In the genomic region with DNA sequence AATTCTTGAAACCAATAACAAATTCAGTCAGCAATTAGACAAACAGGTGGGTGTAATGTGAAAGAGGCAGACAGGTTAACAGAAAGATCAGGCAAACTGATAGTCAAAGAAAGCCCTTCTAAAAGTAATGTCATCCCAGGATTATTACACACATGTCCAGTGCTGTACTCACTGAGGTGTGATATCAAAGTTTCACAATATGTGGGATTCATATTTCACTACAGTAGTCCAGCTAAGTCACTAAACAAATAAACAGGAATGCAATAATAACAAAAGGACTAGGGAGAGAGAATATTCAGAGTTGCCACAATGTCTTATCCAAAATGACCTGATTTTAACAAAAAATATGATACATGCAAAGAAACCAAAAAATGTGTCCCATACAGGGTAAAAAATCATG, we compare ENCODE assay signal across 33 cellular contexts.
"Had no signal": no experiment of that assay in that cellular context is flagged by ENCODE, and none has a peak within 500 bp of the region (broad histone marks: within the 10 kb centered on the region; RNA-seq: fewer than 3 reads in every experiment).

No MANE protein-coding gene starts in this region.

- ATAC-seq: activated naive CD8-positive, alpha-beta T cell treated with anti-CD3 and anti-CD28 coated beads, Interleukin-2, amount 50 U/mL, for 24 hours; activated T-cell treated with anti-CD3 and anti-CD28 coated beads, Interleukin-2, amount 50 U/mL, for 4 hours; gastroesophageal sphincter; left colon; naive thymus-derived CD4-positive, alpha-beta T cell; pancreas; stimulated activated naive B cell treated with anti-CD40 and anti-IgM and Interleukin-4, amounts not matched to agents 10 μg/mL and 1 μg/mL and 100 μg/mL, for 72 hours; upper lobe of right lung; WTC11 had no signal

- H3K9me3 ChIP-seq: gastroesophageal sphincter, pancreas, prostate gland, thyroid gland, upper lobe of right lung had no signal

- H3K4me2 ChIP-seq: hepatocyte had no signal

- FAIRE-seq: colon, endometrium, kidney, pancreas had no signal

- H3K4me3 ChIP-seq: gastroesophageal sphincter, hepatocyte, pancreas, prostate gland, stomach, thyroid gland, upper lobe of right lung had no signal

- H3K36me3 ChIP-seq: gastroesophageal sphincter, pancreas, prostate gland, stomach, thyroid gland, upper lobe of right lung had no signal

- H3K36me3 Mint-ChIP-seq: activated naive CD4-positive, alpha-beta T cell treated with anti-CD3 and anti-CD28 coated beads, Interleukin-2, amount 50 U/mL, for 24 hours; brain; mesothelial cell of epicardium; naive thymus-derived CD4-positive, alpha-beta T cell; stimulated activated naive B cell treated with anti-CD40 and anti-IgM and Interleukin-4, amounts not matched to agents 10 μg/mL and 1 μg/mL and 100 μg/mL, for 72 hours had no signal

- DNase-seq: activated CD4-positive, alpha-beta memory T cell treated with anti-CD3 and anti-CD28 coated beads, Interleukin-2, amount 10 ng/mL, durations not matched to agents 7 days and 5 days; activated CD4-positive, alpha-beta T cell treated with anti-CD3 and anti-CD28 coated beads for 1 hour; activated CD4-positive, alpha-beta T cell treated with anti-CD3 and anti-CD28 coated beads, Interleukin-2, amount 10 ng/mL, durations not matched to agents 7 days and 5 days; activated naive CD8-positive, alpha-beta T cell treated with anti-CD3 and anti-CD28 coated beads, Interleukin-2, amount 50 U/mL, for 24 hours; activated T-cell treated with anti-CD3 and anti-CD28 coated beads, Interleukin-2, amount 50 U/mL, for 4 hours; anterior cingulate cortex; dermis blood vessel endothelial cell; effector CD4-positive, alpha-beta T cell; kidney; left colon; mammary epithelial cell; naive thymus-derived CD4-positive, alpha-beta T cell; nucleus accumbens; pancreas; retina; stimulated activated CD4-positive, alpha-beta T cell treated with anti-CD3 and anti-CD28 coated beads, Interleukin-15, amount 100 ng/mL, for 24 hours; stimulated activated CD4-positive, alpha-beta T cell treated with anti-CD3 and anti-CD28 coated beads, Interleukin-2, amount 100 ng/mL, for 24 hours; stimulated activated naive B cell treated with anti-CD40 and anti-IgM and Interleukin-4, amounts not matched to agents 10 μg/mL and 1 μg/mL and 100 μg/mL, for 72 hours; stomach; T-helper 2 cell; thyroid gland; upper lobe of right lung had no signal

- H2AFZ ChIP-seq: hepatocyte had no signal

- H3K27ac Mint-ChIP-seq: activated CD4-positive, alpha-beta memory T cell treated with anti-CD3 and anti-CD28 coated beads, Interleukin-2, amount 10 ng/mL, durations not matched to agents 7 days and 5 days; activated CD4-positive, alpha-beta T cell treated with anti-CD3 and anti-CD28 coated beads, Interleukin-2, amount 10 ng/mL, durations not matched to agents 7 days and 5 days; activated naive CD4-positive, alpha-beta T cell treated with anti-CD3 and anti-CD28 coated beads, Interleukin-2, amount 50 U/mL, for 24 hours; activated naive CD8-positive, alpha-beta T cell treated with anti-CD3 and anti-CD28 coated beads, Interleukin-2, amount 50 U/mL, for 24 hours; activated T-helper 2 cell treated with anti-CD3 and anti-CD28 coated beads, Interferon-gamma antibody, Interleukin-2, Interleukin-4, amounts not matched to agents 10 μg/mL and 5 μg/mL and 100 μg/mL, durations not matched to agents 14 hours and 24 hours and 36 hours; brain; mesothelial cell of epicardium; naive thymus-derived CD4-positive, alpha-beta T cell; stimulated activated naive B cell treated with anti-CD40 and anti-IgM and Interleukin-4, amounts not matched to agents 10 μg/mL and 1 μg/mL and 100 μg/mL, for 72 hours; WTC11 had no signal

- H3K4me1 Mint-ChIP-seq: activated CD4-positive, alpha-beta memory T cell treated with anti-CD3 and anti-CD28 coated beads, Interleukin-2, amount 10 ng/mL, durations not matched to agents 7 days and 5 days; activated CD4-positive, alpha-beta T cell treated with anti-CD3 and anti-CD28 coated beads, Interleukin-2, amount 10 ng/mL, durations not matched to agents 7 days and 5 days; activated naive CD4-positive, alpha-beta T cell treated with anti-CD3 and anti-CD28 coated beads, Interleukin-2, amount 50 U/mL, for 24 hours; activated naive CD8-positive, alpha-beta T cell treated with anti-CD3 and anti-CD28 coated beads, Interleukin-2, amount 50 U/mL, for 24 hours; brain; central memory CD8-positive, alpha-beta T cell; naive thymus-derived CD4-positive, alpha-beta T cell; stimulated activated naive B cell treated with anti-CD40 and anti-IgM and Interleukin-4, amounts not matched to agents 10 μg/mL and 1 μg/mL and 100 μg/mL, for 72 hours; WTC11 had no signal

- H3K27me3 ChIP-seq: gastroesophageal sphincter, hepatocyte, pancreas, stomach, thyroid gland, upper lobe of right lung had no signal

- H3K4me3 Mint-ChIP-seq: activated CD4-positive, alpha-beta memory T cell treated with anti-CD3 and anti-CD28 coated beads, Interleukin-2, amount 10 ng/mL, durations not matched to agents 7 days and 5 days; activated CD4-positive, alpha-beta T cell treated with anti-CD3 and anti-CD28 coated beads, Interleukin-2, amount 10 ng/mL, durations not matched to agents 7 days and 5 days; activated naive CD4-positive, alpha-beta T cell treated with anti-CD3 and anti-CD28 coated beads, Interleukin-2, amount 50 U/mL, for 24 hours; activated naive CD8-positive, alpha-beta T cell treated with anti-CD3 and anti-CD28 coated beads, Interleukin-2, amount 50 U/mL, for 24 hours; activated T-cell treated with anti-CD3 and anti-CD28 coated beads, Interleukin-2, amount 50 U/mL, for 4 hours; brain; central memory CD8-positive, alpha-beta T cell; mesothelial cell of epicardium; naive thymus-derived CD4-positive, alpha-beta T cell; stimulated activated naive B cell treated with anti-CD40 and anti-IgM and Interleukin-4, amounts not matched to agents 10 μg/mL and 1 μg/mL and 100 μg/mL, for 72 hours; WTC11 had no signal

- H3K27ac ChIP-seq: gastroesophageal sphincter, hepatocyte, pancreas, prostate gland, stomach, thyroid gland, upper lobe of right lung had no signal

- H3K79me2 ChIP-seq: hepatocyte had no signal

- H3K4me1 ChIP-seq: gastroesophageal sphincter, pancreas, prostate gland, stomach, thyroid gland, upper lobe of right lung had no signal

- H3K27me3 Mint-ChIP-seq: activated CD4-positive, alpha-beta memory T cell treated with anti-CD3 and anti-CD28 coated beads, Interleukin-2, amount 10 ng/mL, durations not matched to agents 7 days and 5 days; activated CD4-positive, alpha-beta T cell treated with anti-CD3 and anti-CD28 coated beads, Interleukin-2, amount 10 ng/mL, durations not matched to agents 7 days and 5 days; activated naive CD4-positive, alpha-beta T cell treated with anti-CD3 and anti-CD28 coated beads, Interleukin-2, amount 50 U/mL, for 24 hours; activated naive CD8-positive, alpha-beta T cell treated with anti-CD3 and anti-CD28 coated beads, Interleukin-2, amount 50 U/mL, for 24 hours; central memory CD8-positive, alpha-beta T cell; naive thymus-derived CD4-positive, alpha-beta T cell; stimulated activated naive B cell treated with anti-CD40 and anti-IgM and Interleukin-4, amounts not matched to agents 10 μg/mL and 1 μg/mL and 100 μg/mL, for 72 hours had no signal
